Comparison of ENCODE assay signal across 24 cellular contexts in the genomic region with DNA sequence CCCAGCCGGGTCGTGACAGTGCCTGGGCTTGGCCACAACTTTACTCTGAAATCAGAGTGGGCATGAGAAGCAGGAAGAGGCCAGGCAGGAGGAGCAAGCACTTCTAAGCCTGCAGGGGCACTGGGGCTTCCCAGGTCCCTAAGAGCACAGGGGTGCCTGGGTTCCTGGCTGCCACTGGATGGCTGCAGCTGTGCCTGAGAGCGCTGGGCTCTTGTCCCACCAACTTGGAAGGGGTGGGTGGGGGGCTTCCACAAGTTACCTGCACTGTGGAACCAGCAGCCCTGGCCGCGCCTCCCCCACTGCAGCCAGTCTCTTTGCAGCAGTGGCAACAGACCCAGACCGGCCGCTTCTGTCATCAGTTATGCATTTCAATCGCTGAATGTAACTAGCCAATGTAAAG.
"Had no signal": no experiment of that assay in that cellular context is flagged by ENCODE, and none has a peak within 500 bp of the region (broad histone marks: within the 10 kb centered on the region; RNA-seq: fewer than 3 reads in every experiment).

No MANE protein-coding gene starts in this region.

- H3K9me3 ChIP-seq: colonic mucosa, neutrophil, sigmoid colon, thyroid gland, vagina had no signal

- H3K27ac ChIP-seq: colonic mucosa, esophagus muscularis mucosa, foreskin keratinocyte, gastroesophageal sphincter, heart right ventricle, left ventricle myocardium inferior, lower lobe of right lung, neutrophil, parathyroid adenoma, sigmoid colon, stomach, thyroid gland, vagina had no signal

- H3K79me2 ChIP-seq: parathyroid adenoma had no signal

- DNase-seq: colonic mucosa; effector memory CD4-positive, alpha-beta T cell; foreskin keratinocyte; heart right ventricle; hippocampal formation; kidney glomerular epithelial cell; left colon; left ventricle myocardium inferior; lower lobe of right lung; natural killer cell; sigmoid colon; stimulated activated CD4-positive, alpha-beta T cell treated with anti-CD3 and anti-CD28 coated beads, Interleukin-2, amount 100 ng/mL, for 24 hours; stimulated activated CD4-positive, alpha-beta T cell treated with anti-CD3 and anti-CD28 coated beads, Interleukin-4, amount 100 ng/mL, for 24 hours; stimulated activated naive B cell treated with anti-CD40 and anti-IgM and Interleukin-4, amounts not matched to agents 10 μg/mL and 1 μg/mL and 100 μg/mL, for 72 hours; stomach; thyroid gland; trophoblast cell had no signal

- H2AFZ ChIP-seq: parathyroid adenoma had no signal

- H3K27me3 Mint-ChIP-seq: dendritic cell treated with granulocyte-macrophage colony-stimulating factor and Interleukin-4, amounts not matched to agents 40 ng/mL and 50 ng/mL, for 4 days; progenitor cell of endocrine pancreas; stimulated activated naive B cell treated with anti-CD40 and anti-IgM and Interleukin-4, amounts not matched to agents 10 μg/mL and 1 μg/mL and 100 μg/mL, for 72 hours had no signal

- ATAC-seq: foreskin keratinocyte, gastroesophageal sphincter, heart right ventricle, left colon, natural killer cell had no signal

- H3K27ac Mint-ChIP-seq: dendritic cell treated with granulocyte-macrophage colony-stimulating factor and Interleukin-4, amounts not matched to agents 40 ng/mL and 50 ng/mL, for 4 days; natural killer cell; progenitor cell of endocrine pancreas; stimulated activated naive B cell treated with anti-CD40 and anti-IgM and Interleukin-4, amounts not matched to agents 10 μg/mL and 1 μg/mL and 100 μg/mL, for 72 hours had no signal

- H3K27me3 ChIP-seq: colonic mucosa, foreskin keratinocyte, gastroesophageal sphincter, heart right ventricle, neutrophil, sigmoid colon, stomach, thyroid gland, vagina had no signal

- H3K9ac ChIP-seq: parathyroid adenoma had no signal

- H3K4me1 ChIP-seq: colonic mucosa, esophagus muscularis mucosa, foreskin keratinocyte, gastroesophageal sphincter, heart right ventricle, left ventricle myocardium inferior, lower lobe of right lung, parathyroid adenoma, sigmoid colon, stomach, thyroid gland, vagina had no signal

- H3K36me3 ChIP-seq: colonic mucosa, esophagus muscularis mucosa, gastroesophageal sphincter, heart right ventricle, left ventricle myocardium inferior, lower lobe of right lung, neutrophil, sigmoid colon, stomach, thyroid gland, vagina had no signal

- H3K4me3 Mint-ChIP-seq: dendritic cell treated with granulocyte-macrophage colony-stimulating factor and Interleukin-4, amounts not matched to agents 40 ng/mL and 50 ng/mL, for 4 days; natural killer cell; stimulated activated naive B cell treated with anti-CD40 and anti-IgM and Interleukin-4, amounts not matched to agents 10 μg/mL and 1 μg/mL and 100 μg/mL, for 72 hours had no signal

- H3K4me3 ChIP-seq: colonic mucosa, esophagus muscularis mucosa, gastroesophageal sphincter, heart right ventricle, left ventricle myocardium inferior, lower lobe of right lung, sigmoid colon, stomach, thyroid gland, vagina had no signal

- H3K36me3 Mint-ChIP-seq: natural killer cell; stimulated activated naive B cell treated with anti-CD40 and anti-IgM and Interleukin-4, amounts not matched to agents 10 μg/mL and 1 μg/mL and 100 μg/mL, for 72 hours had no signal

- H3K4me1 Mint-ChIP-seq: natural killer cell; stimulated activated naive B cell treated with anti-CD40 and anti-IgM and Interleukin-4, amounts not matched to agents 10 μg/mL and 1 μg/mL and 100 μg/mL, for 72 hours had no signal
